In the genomic region with DNA sequence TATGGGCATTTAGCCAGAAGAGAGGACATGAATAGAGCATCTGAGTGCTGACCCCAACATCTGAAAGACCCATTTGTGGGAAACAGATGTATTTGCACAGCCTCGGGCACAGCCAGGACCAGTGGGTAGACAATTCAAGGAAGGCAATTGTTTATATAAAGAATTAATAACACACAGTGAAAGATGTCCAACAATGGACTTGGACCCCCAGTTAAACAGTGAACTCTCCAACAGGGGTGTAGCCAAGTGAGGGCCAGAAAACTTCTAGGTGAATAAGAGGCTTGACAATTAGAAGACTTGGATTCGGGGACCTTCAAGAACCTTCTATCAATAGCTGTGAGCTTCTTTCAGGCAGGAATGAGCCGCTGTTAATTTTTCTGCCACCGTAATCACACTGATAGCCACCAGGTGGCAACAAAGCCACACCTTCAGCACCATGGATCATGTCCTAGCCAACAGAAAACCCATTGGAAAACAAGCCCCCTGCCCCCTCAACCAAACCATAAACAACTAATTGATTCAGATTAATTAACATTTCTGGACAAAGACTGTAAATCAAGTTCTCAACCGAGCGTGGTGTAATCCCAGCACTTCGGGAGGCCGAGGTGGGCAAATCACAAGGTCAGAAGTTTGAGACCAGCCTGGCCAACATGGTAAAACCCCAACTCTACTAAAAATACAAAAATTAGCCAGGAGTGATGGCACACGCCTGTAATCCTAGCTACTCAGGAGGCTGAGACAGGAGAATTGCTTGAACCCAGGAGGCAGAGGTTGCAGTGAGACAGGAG, we compare ENCODE assay signal across 1 cellular context.
TF ChIP-seq lines count a peak whose summit lies in the region.

No MANE protein-coding gene starts in this region.

TF ChIP-seq in HepG2, 621 proteins besides CTCF, POLR2A, EP300 and RAD21 (continued from another document and continues in another):
- TF ChIP-seq ETS1 (CRISPR knock-in tag; IDR thresholded peaks at IDR 0.05), result no peak
- no peak for TF ChIP-seq HIC2 (CRISPR knock-in tag; IDR thresholded peaks at IDR 0.05; ENCODE audit: low read depth)
- TF ChIP-seq ZNF24 (IDR thresholded peaks at IDR 0.05), result 0 out of 2 replicates have a peak, but pooled peaks have one; percentile 33
- peak; percentile 38; the same call in 1 of the 2 replicates for TF ChIP-seq MEIS1 (CRISPR knock-in tag; IDR thresholded peaks at IDR 0.05; ENCODE audit: borderline replicate concordance)
- 0 out of 2 replicates have a peak, but pooled peaks have one; percentile 31 for TF ChIP-seq TFDP2 (CRISPR knock-in tag; IDR thresholded peaks at IDR 0.05)
- TF ChIP-seq, protein P1, sequence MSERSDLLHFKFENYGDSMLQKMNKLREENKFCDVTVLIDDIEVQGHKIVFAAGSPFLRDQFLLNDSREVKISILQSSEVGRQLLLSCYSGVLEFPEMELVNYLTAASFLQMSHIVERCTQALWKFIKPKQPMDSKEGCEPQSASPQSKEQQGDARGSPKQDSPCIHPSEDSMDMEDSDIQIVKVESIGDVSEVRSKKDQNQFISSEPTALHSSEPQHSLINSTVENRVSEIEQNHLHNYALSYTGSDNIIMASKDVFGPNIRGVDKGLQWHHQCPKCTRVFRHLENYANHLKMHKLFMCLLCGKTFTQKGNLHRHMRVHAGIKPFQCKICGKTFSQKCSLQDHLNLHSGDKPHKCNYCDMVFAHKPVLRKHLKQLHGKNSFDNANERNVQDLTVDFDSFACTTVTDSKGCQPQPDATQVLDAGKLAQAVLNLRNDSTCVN (CRISPR knock-in tag; IDR thresholded peaks at IDR 0.05; ENCODE audit: borderline replicate concordance), result no peak
- TF ChIP-seq SOX5 (CRISPR knock-in tag; IDR thresholded peaks at IDR 0.05; ENCODE audit: borderline replicate concordance), result no peak; the same call in 1 of the 2 replicates
- no peak for TF ChIP-seq ZKSCAN5 (CRISPR knock-in tag; IDR thresholded peaks at IDR 0.05)
- no peak for TF ChIP-seq HNRNPH1 (optimal IDR thresholded peaks at IDR 0.05; ENCODE audit: low read depth, low read length)
- TF ChIP-seq MAFF (IDR thresholded peaks at IDR 0.05; ENCODE audit: low read depth, low read length), result 0 out of 2 replicates have a peak, but pooled peaks have one; percentile 15
- TF ChIP-seq NFIB (CRISPR knock-in tag; IDR thresholded peaks at IDR 0.05; ENCODE audit: borderline replicate concordance), result no peak
- TF ChIP-seq ZSCAN25 (CRISPR knock-in tag; IDR thresholded peaks at IDR 0.05), result peak; percentile 45; the same call in 1 of the 2 replicates
- TF ChIP-seq ZNF660 (CRISPR knock-in tag; IDR thresholded peaks at IDR 0.05; ENCODE audit: borderline replicate concordance, low read depth), result no peak
- TF ChIP-seq MED13 (CRISPR knock-in tag; IDR thresholded peaks at IDR 0.05), result no peak
- no peak for TF ChIP-seq ZNF225 (CRISPR knock-in tag; IDR thresholded peaks at IDR 0.05)
- no peak for TF ChIP-seq MTA3 (CRISPR knock-in tag; IDR thresholded peaks at IDR 0.05)
- no peak for TF ChIP-seq MTF2 (CRISPR knock-in tag; IDR thresholded peaks at IDR 0.05; ENCODE audit: borderline replicate concordance)
- TF ChIP-seq PRPF4 (IDR thresholded peaks at IDR 0.05; ENCODE audit: low read depth, low read length, poor library complexity, severe bottlenecking), result no peak
- TF ChIP-seq TRIM24 (CRISPR knock-in tag; IDR thresholded peaks at IDR 0.05), result no peak
- TF ChIP-seq ZNF777 (CRISPR knock-in tag; IDR thresholded peaks at IDR 0.05), result no peak
- TF ChIP-seq YY1 (IDR thresholded peaks at IDR 0.05; ENCODE audit: insufficient read depth, insufficient replicate concordance, low read depth, low read length), result no peak
- no peak for TF ChIP-seq ZNF407 (CRISPR knock-in tag; IDR thresholded peaks at IDR 0.05; ENCODE audit: not compliant biosample characterization)
- TF ChIP-seq ZC3H13 (CRISPR knock-in tag; IDR thresholded peaks at IDR 0.05), result no peak
- no peak for TF ChIP-seq ZSCAN29 (CRISPR knock-in tag; conservative IDR thresholded peaks at IDR 0.05)
- no peak; the same call in 1 of the 2 replicates for TF ChIP-seq ZNF788 (CRISPR knock-in tag; IDR thresholded peaks at IDR 0.05; ENCODE audit: borderline replicate concordance)
- TF ChIP-seq NBN (conservative IDR thresholded peaks at IDR 0.05), result no peak
- no peak for TF ChIP-seq PPARG (CRISPR knock-in tag; conservative IDR thresholded peaks at IDR 0.05)
- no peak for TF ChIP-seq HMGXB3 (CRISPR knock-in tag; IDR thresholded peaks at IDR 0.05; ENCODE audit: borderline replicate concordance)
- no peak for TF ChIP-seq POLR2G (IDR thresholded peaks at IDR 0.05; ENCODE audit: low read depth, low read length)
- no peak for TF ChIP-seq KAT7 (CRISPR knock-in tag; IDR thresholded peaks at IDR 0.05; ENCODE audit: borderline replicate concordance)
- no peak for TF ChIP-seq ZFP90 (CRISPR knock-in tag; IDR thresholded peaks at IDR 0.05; ENCODE audit: borderline replicate concordance)
- TF ChIP-seq NAIF1 (CRISPR knock-in tag; IDR thresholded peaks at IDR 0.05; ENCODE audit: borderline replicate concordance), result no peak
- TF ChIP-seq GZF1 (CRISPR knock-in tag; IDR thresholded peaks at IDR 0.05), result no peak
- no peak for TF ChIP-seq ZNF232 (CRISPR knock-in tag; IDR thresholded peaks at IDR 0.05; ENCODE audit: borderline replicate concordance)
- no peak for TF ChIP-seq NCOA1 (CRISPR knock-in tag; IDR thresholded peaks at IDR 0.05)
- TF ChIP-seq ZNF891 (CRISPR knock-in tag; IDR thresholded peaks at IDR 0.05), result no peak
- no peak for TF ChIP-seq GTF3A (CRISPR knock-in tag; conservative IDR thresholded peaks at IDR 0.05)
- TF ChIP-seq KDM2A (CRISPR knock-in tag; IDR thresholded peaks at IDR 0.05; ENCODE audit: borderline replicate concordance, low read depth), result peak; percentile 55; the same call in 1 of the 2 replicates
- no peak for TF ChIP-seq ASH2L (IDR thresholded peaks at IDR 0.05; ENCODE audit: insufficient read length, low read depth, low read length)
- TF ChIP-seq, protein P2, sequence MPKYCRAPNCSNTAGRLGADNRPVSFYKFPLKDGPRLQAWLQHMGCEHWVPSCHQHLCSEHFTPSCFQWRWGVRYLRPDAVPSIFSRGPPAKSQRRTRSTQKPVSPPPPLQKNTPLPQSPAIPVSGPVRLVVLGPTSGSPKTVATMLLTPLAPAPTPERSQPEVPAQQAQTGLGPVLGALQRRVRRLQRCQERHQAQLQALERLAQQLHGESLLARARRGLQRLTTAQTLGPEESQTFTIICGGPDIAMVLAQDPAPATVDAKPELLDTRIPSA (CRISPR knock-in tag; IDR thresholded peaks at IDR 0.05; ENCODE audit: borderline replicate concordance), result no peak
- TF ChIP-seq MTF1 (CRISPR knock-in tag; IDR thresholded peaks at IDR 0.05), result no peak
- TF ChIP-seq ZBTB21 (CRISPR knock-in tag; IDR thresholded peaks at IDR 0.05), result no peak
- TF ChIP-seq SMARCC2 (IDR thresholded peaks at IDR 0.05), result no peak
